22 cellular contexts compared by ENCODE assay signal in genomic region chr5:6584101-6584645, GRCh38. TPM values are rescaled to one million over a fixed set of nuclear protein-coding genes. Genes with fewer than 3 reads are reported as not detected.
DNase-seq lines count a peak whose midpoint lies in the region; ATAC-seq and TF ChIP-seq lines count a peak whose summit lies in the region.
"Had no signal": no experiment of that assay in that cellular context is flagged by ENCODE, and none has a peak within 500 bp of the region (broad histone marks: within the 10 kb centered on the region; RNA-seq: fewer than 3 reads in every experiment).

No MANE protein-coding gene starts in this region.

- H3K14ac ChIP-seq in H9 (ENCODE audit: insufficient read depth, low read length): no peak overlapping the region

- no peaks in the 10 kb centered on the region for H3K9me3 ChIP-seq in H9 (ENCODE audit: control insufficient read depth, low read depth, low read length)
- H3K9me3 ChIP-seq in endodermal cell (ENCODE audit: control insufficient read depth, low read length): no peaks in the 10 kb centered on the region
- no peaks in the 10 kb centered on the region for H3K9me3 ChIP-seq in aorta (ENCODE audit: control insufficient read depth, low read length)
- H3K9me3 ChIP-seq: psoas muscle, SK-N-SH had no signal

- H2BK20ac ChIP-seq in H9 (ENCODE audit: low read depth, low read length, poor library complexity, severe bottlenecking): no peak overlapping the region

- intact Hi-C loops in aorta (cut with DNase I): loop anchor here in 1 of 2 donors (5.0 kb wide), 1 partner anchor 207 kb away; the partner anchor contains the start of gene MED10

- no peak overlapping the region for H4K91ac ChIP-seq in H9 (ENCODE audit: insufficient read length, low read depth, low read length)

- TF ChIP-seq CTCF in H9 (conservative IDR thresholded peaks at IDR 0.05) (no peak), endodermal cell (conservative IDR thresholded peaks at IDR 0.05) (no peak), neural crest cell (conservative IDR thresholded peaks at IDR 0.05) (no peak)

- no peak overlapping the region for H4K8ac ChIP-seq in H9 (replicated peaks; ENCODE audit: insufficient read length, low read depth, low read length)

- no peak overlapping the region for H2BK120ac ChIP-seq in H9 (ENCODE audit: low read depth, low read length, poor library complexity, severe bottlenecking)

- H3K4me3 Mint-ChIP-seq in T-helper 1 cell treated with Interleukin-12 subunit alpha and Interleukin-12 subunit beta and Interleukin-4 antibody, amounts not matched to agents 30 μg/mL and 1 μg/mL, for 36 hours: peak overlapping the region; percentile 37
- peak overlapping the region; percentile 44 to 73 for H3K4me3 Mint-ChIP-seq in H9
- peak overlapping the region; percentile 41 for H3K4me3 Mint-ChIP-seq in endodermal cell
- H3K4me3 Mint-ChIP-seq in neural crest cell: peak overlapping the region; percentile 59
- H3K4me3 Mint-ChIP-seq: activated CD4-positive, alpha-beta memory T cell treated with anti-CD3 and anti-CD28 coated beads, Interleukin-2, amount 10 ng/mL, durations not matched to agents 7 days and 5 days; activated naive CD4-positive, alpha-beta T cell treated with anti-CD3 and anti-CD28 coated beads for 36 hours; activated T-cell treated with anti-CD3 and anti-CD28 coated beads, Interleukin-2, amount 50 U/mL, for 24 hours had no signal

- H3K23ac ChIP-seq in H9 (ENCODE audit: insufficient read length, low read depth, low read length): no peak overlapping the region

- no peak overlapping the region for H3K27ac Mint-ChIP-seq in T-helper 1 cell treated with Interleukin-12 subunit alpha and Interleukin-12 subunit beta and Interleukin-4 antibody, amounts not matched to agents 30 μg/mL and 1 μg/mL, for 36 hours
- H3K27ac Mint-ChIP-seq in H9 (no peak overlapping the region), endodermal cell (no peak overlapping the region), neural crest cell (ENCODE audit: unreplicated experiment) (no peak overlapping the region)
- H3K27ac Mint-ChIP-seq: activated CD4-positive, alpha-beta memory T cell treated with anti-CD3 and anti-CD28 coated beads, Interleukin-2, amount 10 ng/mL, durations not matched to agents 7 days and 5 days; activated naive CD4-positive, alpha-beta T cell treated with anti-CD3 and anti-CD28 coated beads for 36 hours; activated T-cell treated with anti-CD3 and anti-CD28 coated beads, Interleukin-2, amount 50 U/mL, for 24 hours; CD8-positive, alpha-beta memory T cell had no signal

- no peak for DNase-seq in T-helper 1 cell
- no peak for DNase-seq in H9
- DNase-seq in endodermal cell: no peak
- no peak for DNase-seq in neural crest cell (ENCODE audit: low read depth, low spot score)
- no peak for DNase-seq in NCI-H82 treated with DMSO at 0.1 percent for 48 hours (lab: John Stamatoyannopoulos, UW; ENCODE audit: unreplicated experiment)
- DNase-seq in aorta: no peak
- DNase-seq: activated CD4-positive, alpha-beta memory T cell treated with anti-CD3 and anti-CD28 coated beads, Interleukin-2, amount 10 ng/mL, durations not matched to agents 7 days and 5 days; activated naive CD4-positive, alpha-beta T cell treated with anti-CD3 and anti-CD28 coated beads for 36 hours; activated T-cell treated with anti-CD3 and anti-CD28 coated beads, Interleukin-2, amount 50 U/mL, for 24 hours; anterior cingulate cortex; CD8-positive, alpha-beta memory T cell; HCEC 1CT; heart left ventricle; IMR-90; NCI-H1048; NCI-H187; NCI-H2171 treated with DMSO at 0.1 percent for 48 hours; NCI-H524 had no signal

- H3K27me3 Mint-ChIP-seq in T-helper 1 cell treated with Interleukin-12 subunit alpha and Interleukin-12 subunit beta and Interleukin-4 antibody, amounts not matched to agents 30 μg/mL and 1 μg/mL, for 36 hours (ENCODE audit: low read depth): peaks cover 60% of the 10 kb centered on the region
- H3K27me3 Mint-ChIP-seq in H9 (ENCODE audit: low read depth) (peaks cover 73% of the 10 kb centered on the region), endodermal cell (ENCODE audit: insufficient read depth) (peaks cover 72% of the 10 kb centered on the region), neural crest cell (ENCODE audit: low read depth) (peaks cover 74% of the 10 kb centered on the region)

- H2BK5ac ChIP-seq in H9 (ENCODE audit: insufficient read length, low read length): no peak overlapping the region

- no peak overlapping the region for H3K18ac ChIP-seq in H9 (ENCODE audit: insufficient read length, low read depth, low read length)

- H3K4me1 Mint-ChIP-seq in T-helper 1 cell treated with Interleukin-12 subunit alpha and Interleukin-12 subunit beta and Interleukin-4 antibody, amounts not matched to agents 30 μg/mL and 1 μg/mL, for 36 hours (ENCODE audit: low read depth): no peaks in the 10 kb centered on the region
- H3K4me1 Mint-ChIP-seq in H9 (peaks cover 9 to 11% of the 10 kb centered on the region in 2 experiments), endodermal cell (no peaks in the 10 kb centered on the region), neural crest cell (peaks cover 4% of the 10 kb centered on the region)

- H3K36me3 ChIP-seq in endodermal cell (ENCODE audit: control insufficient read depth, insufficient read depth, low read length) (no peaks in the 10 kb centered on the region), aorta (ENCODE audit: control insufficient read depth in 1 of 2, insufficient read depth in 2 of 2, low read length in 1 of 2) (no peaks in the 10 kb centered on the region)
- H3K36me3 ChIP-seq: heart left ventricle had no signal

- no peak overlapping the region for H2BK12ac ChIP-seq in H9 (ENCODE audit: insufficient read length, low read depth, low read length)

- H3K4ac ChIP-seq in H9 (ENCODE audit: low read depth, low read length): no peak overlapping the region

- no peak overlapping the region for H3T11ph ChIP-seq in H9 (ENCODE audit: low read length)

- no peak overlapping the region for H3K56ac ChIP-seq in H9 (ENCODE audit: insufficient read length, low read depth, low read length)

- H2AK5ac ChIP-seq in H9 (ENCODE audit: insufficient read length, low read length): no peak overlapping the region

- H3K79me1 ChIP-seq in H9 (ENCODE audit: insufficient read depth, low read depth, low read length, poor library complexity, severe bottlenecking): no peaks in the 10 kb centered on the region

- H3K9ac ChIP-seq in H9 (ENCODE audit: extremely low read depth, insufficient read length, low read length) (no peak overlapping the region), endodermal cell (ENCODE audit: extremely low read depth, low read length, poor library complexity, severe bottlenecking) (no peak overlapping the region)
- H3K9ac ChIP-seq: SK-N-SH had no signal

- H3K9me3 Mint-ChIP-seq in T-helper 1 cell treated with Interleukin-12 subunit alpha and Interleukin-12 subunit beta and Interleukin-4 antibody, amounts not matched to agents 30 μg/mL and 1 μg/mL, for 36 hours: no peaks in the 10 kb centered on the region
- H3K9me3 Mint-ChIP-seq in H9 (peaks cover 0 to under 1% of the 10 kb centered on the region in 2 experiments; a peak in 1 of 5 replicates), endodermal cell (peaks cover under 1% of the 10 kb centered on the region), neural crest cell (peaks cover 4% of the 10 kb centered on the region)
- H3K9me3 Mint-ChIP-seq: activated CD4-positive, alpha-beta memory T cell treated with anti-CD3 and anti-CD28 coated beads, Interleukin-2, amount 10 ng/mL, durations not matched to agents 7 days and 5 days; activated naive CD4-positive, alpha-beta T cell treated with anti-CD3 and anti-CD28 coated beads for 36 hours; activated T-cell treated with anti-CD3 and anti-CD28 coated beads, Interleukin-2, amount 50 U/mL, for 24 hours; CD8-positive, alpha-beta memory T cell had no signal

- ATAC-seq in GM19452 (IDR thresholded peaks at IDR 0.05; ENCODE audit: unreplicated experiment) (no peak), aorta (ENCODE audit: low FRiP score) (no peak)

- no peak overlapping the region for H4K5ac ChIP-seq in H9 (ENCODE audit: insufficient read length, low read depth, low read length)

- no peak overlapping the region for H2AFZ ChIP-seq in H9 (ENCODE audit: low read length)

- H3K4me3 ChIP-seq in endodermal cell (ENCODE audit: low read length) (no peak overlapping the region), aorta (ENCODE audit: low read length in 2 of 2) (no peak overlapping the region)

- H3K27ac ChIP-seq in H9 (ENCODE audit: insufficient read length, low read depth, low read length) (no peak overlapping the region), endodermal cell (ENCODE audit: low read depth, low read length) (no peak overlapping the region), aorta (ENCODE audit: low read depth in 1 of 2, low read length in 2 of 2) (no peak overlapping the region)
- H3K27ac ChIP-seq: psoas muscle had no signal

- H3K27me3 ChIP-seq in H9 (ENCODE audit: insufficient read depth, low read length) (peaks cover 5% of the 10 kb centered on the region; the same call in 1 of the 2 replicates), endodermal cell (ENCODE audit: control insufficient read depth, insufficient read depth, low read length, poor library complexity, severe bottlenecking) (peaks cover 57% of the 10 kb centered on the region), aorta (ENCODE audit: control insufficient read depth in 1 of 2, insufficient read depth in 2 of 2, low read length in 1 of 2) (no peaks in the 10 kb centered on the region)

- H3K23me2 ChIP-seq in H9 (ENCODE audit: insufficient read length, low read depth, low read length, poor library complexity, severe bottlenecking): peaks cover 5% of the 10 kb centered on the region

- H4K20me1 ChIP-seq in H9 (ENCODE audit: control insufficient read depth, insufficient read depth, insufficient read length): no peaks in the 10 kb centered on the region

- no peaks in the 10 kb centered on the region for H3K79me2 ChIP-seq in H9 (ENCODE audit: insufficient read depth, low read length)

- no peak overlapping the region for H3K4me2 ChIP-seq in H9 (ENCODE audit: insufficient read depth, insufficient read length, low read length)

- no CpG with 5 or more reads among the region's 6 CpGs for WGBS in H9 (ENCODE audit: extremely low coverage, insufficient read length, low lambda C conversion rate)
- WGBS in endodermal cell (ENCODE audit: insufficient coverage in 1 of 2, insufficient read length in 1 of 2), 2 experiments: 78 to 93% methylated on average over 3 to 6 of the region's 6 CpGs
- WGBS in aorta, 2 donors: 68 to 75% methylated on average over 6 of the region's 6 CpGs

- no peaks in the 10 kb centered on the region for H3K36me3 Mint-ChIP-seq in T-helper 1 cell treated with Interleukin-12 subunit alpha and Interleukin-12 subunit beta and Interleukin-4 antibody, amounts not matched to agents 30 μg/mL and 1 μg/mL, for 36 hours (ENCODE audit: low read depth)
- H3K36me3 Mint-ChIP-seq in H9 (ENCODE audit: insufficient read depth in 1 of 3, low read depth in 3 of 3) (no peaks in the 10 kb centered on the region), endodermal cell (ENCODE audit: low read depth) (no peaks in the 10 kb centered on the region), neural crest cell (ENCODE audit: low read depth) (no peaks in the 10 kb centered on the region)

- H2BK15ac ChIP-seq in H9 (ENCODE audit: low read depth, low read length): no peak overlapping the region

- peaks cover 4% of the 10 kb centered on the region; the same call in 1 of the 2 replicates for H3K4me1 ChIP-seq in H9 (ENCODE audit: insufficient read depth, low read length)
- H3K4me1 ChIP-seq in endodermal cell (ENCODE audit: control insufficient read depth, insufficient read depth, low read length): no peaks in the 10 kb centered on the region
- peaks cover 0 to 4% of the 10 kb centered on the region in 2 donors for H3K4me1 ChIP-seq in aorta (ENCODE audit: control insufficient read depth in 1 of 2, insufficient read depth in 2 of 2, low read length in 2 of 2)
- H3K4me1 ChIP-seq: psoas muscle had no signal

RNA-seq across cellular contexts. Expression of gene NSUN2, which starts 48.7 kb away (rescaled TPM):
- total RNA-seq in H9 (2021) (115 and 116 TPM in 2 replicates), endodermal cell (10 to 100 TPM; 71.8 to 90.8 TPM), neural crest cell (75.0 and 76.9 TPM in 2 replicates), aorta (10 to 100 TPM; 38.6 to 45.0 TPM)
- 55.2 TPM for polyA plus RNA-seq in endodermal cell (2013, experiment 1 of 2)
- 53.9 TPM for polyA plus RNA-seq in endodermal cell (2013, experiment 2 of 2)
- polyA plus RNA-seq in aorta: 10 to 100 TPM; 15.0 to 46.1 TPM

RNA-seq across cellular contexts. Expression of gene SRD5A1, which starts 49.1 kb away (rescaled TPM):
- total RNA-seq in H9 (2021): 29.9 and 31.3 TPM in 2 replicates
- 10 to 100 TPM; 15.0 to 16.2 TPM for total RNA-seq in endodermal cell
- 20.6 TPM for polyA plus RNA-seq in endodermal cell (2013, experiment 1 of 2)
- 18.0 TPM for polyA plus RNA-seq in endodermal cell (2013, experiment 2 of 2)
- 29.7 and 31.3 TPM in 2 replicates for total RNA-seq in neural crest cell
- 1 to 10 TPM; 5.6 to 7.7 TPM for total RNA-seq in aorta
- polyA plus RNA-seq in aorta: 1 to 10 TPM; 2.5 to 3.7 TPM
